ENCODE assay signal across 12 cellular contexts in genomic region chr18:49726564-49726963, GRCh38.
DNase-seq lines count a peak whose midpoint lies in the region; TF ChIP-seq lines count a peak whose summit lies in the region.
"Had no signal": no experiment of that assay in that cellular context is flagged by ENCODE, and none has a peak within 500 bp of the region (broad histone marks: within the 10 kb centered on the region; RNA-seq: fewer than 3 reads in every experiment).

No MANE protein-coding gene starts in this region.

- DNase-seq in AG10803 (ENCODE audit: low read depth) = no peak
- DNase-seq in SJSA1 (ENCODE audit: low read depth in 1 of 2, low spot score in 2 of 2) = no peak
- peak; percentile 24 for DNase-seq in fibroblast of the conjunctiva (ENCODE audit: low read depth)
- no peak for DNase-seq in osteocyte (ENCODE audit: extremely low spot score, unreplicated experiment)
- DNase-seq in NCI-H1105 (lab: John Stamatoyannopoulos, UW) = no peak
- DNase-seq in pons (ENCODE audit: low spot score) = no peak
- DNase-seq in HEK293T (ENCODE audit: extremely low spot score) = no peak
- no peak for DNase-seq in NCI-H69 (lab: John Stamatoyannopoulos, UW)
- DNase-seq: activated gamma-delta T cell treated with Interleukin-2 at 50 U/mL for 16 hours; effector CD4-positive, alpha-beta T cell; NCI-H1092 treated with DMSO at 0.1 percent for 48 hours; stimulated activated CD4-positive, alpha-beta T cell treated with anti-CD3 and anti-CD28 coated beads, Interleukin-4, amount 100 ng/mL, for 24 hours had no signal

- H3K27ac Mint-ChIP-seq in osteocyte (ENCODE audit: unreplicated experiment) = peak overlapping the region; percentile 64

- no peaks in the 10 kb centered on the region for H3K27me3 ChIP-seq in SJSA1 (replicated peaks)

- H3K4me3 ChIP-seq in AG10803 (ENCODE audit: low read length) (peak overlapping the region; percentile 8; the same call in 1 of the 2 replicates), SJSA1 (no peak overlapping the region)

- H3K27ac ChIP-seq in SJSA1 = peak overlapping the region; percentile 97

- no peaks in the 10 kb centered on the region for H3K36me3 Mint-ChIP-seq in osteocyte (ENCODE audit: unreplicated experiment)

- H3K27me3 Mint-ChIP-seq in osteocyte (ENCODE audit: unreplicated experiment) = no peaks in the 10 kb centered on the region

- POLR2A ChIA-PET in HEK293T (lab: Yijun Ruan, JAX) = interaction anchor here (0.7 to 1.2 kb wide), 5 partner anchors 33 to 165 kb away, joined by 3 to 4 read pairs (median 3); no protein-coding TSS in a partner anchor

- no peaks in the 10 kb centered on the region for H3K36me3 ChIP-seq in SJSA1

- H3K9me3 Mint-ChIP-seq in osteocyte (ENCODE audit: unreplicated experiment) = no peaks in the 10 kb centered on the region

- H3K4me3 Mint-ChIP-seq in osteocyte (ENCODE audit: unreplicated experiment) = no peak overlapping the region

- peaks cover 64% of the 10 kb centered on the region for H3K4me1 ChIP-seq in SJSA1 (replicated peaks)

- H3K4me1 Mint-ChIP-seq in osteocyte (ENCODE audit: unreplicated experiment) = peaks cover 16% of the 10 kb centered on the region

- CTCF ChIA-PET in HEK293T (lab: Yijun Ruan, JAX) = interaction anchor here (0.6 to 1.0 kb wide), 3 partner anchors 13 to 216 kb away, joined by 3 read pairs; no protein-coding TSS in a partner anchor

- no peak for TF ChIP-seq CTCF in AG10803 (conservative IDR thresholded peaks at IDR 0.05; ENCODE audit: low read length)
- TF ChIP-seq CTCF in osteocyte (IDR thresholded peaks at IDR 0.05) = no peak

- H3K9me3 ChIP-seq in SJSA1 (replicated peaks) = no peaks in the 10 kb centered on the region

TF ChIP-seq in HEK293T, 16 proteins besides CTCF, POLR2A, EP300 and RAD21:
- TF ChIP-seq ARNT (IDR thresholded peaks at IDR 0.05) (no peak), SUZ12 (IDR thresholded peaks at IDR 0.05) (no peak), LEF1 (IDR thresholded peaks at IDR 0.05; ENCODE audit: borderline replicate concordance) (no peak)
